In the genomic region with DNA sequence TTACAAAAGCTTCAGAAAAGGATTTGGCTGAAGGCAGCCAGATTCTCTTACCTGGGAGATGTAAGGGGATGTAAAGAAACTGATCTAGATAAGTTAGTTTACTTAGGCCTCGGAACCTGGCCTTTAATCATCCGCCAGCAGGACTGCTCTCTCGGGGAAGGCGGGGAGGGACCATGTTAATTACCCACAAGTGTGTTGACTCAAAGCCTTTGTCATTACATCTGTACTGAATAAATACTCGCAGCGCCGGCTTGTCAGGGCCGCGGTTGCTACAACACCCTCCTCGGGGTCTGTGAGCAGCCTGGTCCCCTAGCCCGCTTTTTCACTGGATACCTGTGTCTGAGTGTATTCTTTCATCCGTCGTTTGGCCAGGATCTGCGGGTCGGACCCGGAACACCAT, we compare ENCODE assay signal across 1 cellular context.
TF ChIP-seq lines count a peak whose summit lies in the region.

No MANE protein-coding gene starts in this region.

TF ChIP-seq in WTC11, 78 proteins besides CTCF, POLR2A, EP300 and RAD21 (continued from another document):
- TF ChIP-seq, protein P1, sequence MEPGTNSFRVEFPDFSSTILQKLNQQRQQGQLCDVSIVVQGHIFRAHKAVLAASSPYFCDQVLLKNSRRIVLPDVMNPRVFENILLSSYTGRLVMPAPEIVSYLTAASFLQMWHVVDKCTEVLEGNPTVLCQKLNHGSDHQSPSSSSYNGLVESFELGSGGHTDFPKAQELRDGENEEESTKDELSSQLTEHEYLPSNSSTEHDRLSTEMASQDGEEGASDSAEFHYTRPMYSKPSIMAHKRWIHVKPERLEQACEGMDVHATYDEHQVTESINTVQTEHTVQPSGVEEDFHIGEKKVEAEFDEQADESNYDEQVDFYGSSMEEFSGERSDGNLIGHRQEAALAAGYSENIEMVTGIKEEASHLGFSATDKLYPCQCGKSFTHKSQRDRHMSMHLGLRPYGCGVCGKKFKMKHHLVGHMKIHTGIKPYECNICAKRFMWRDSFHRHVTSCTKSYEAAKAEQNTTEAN (CRISPR knock-in tag; IDR thresholded peaks at IDR 0.05) = no peak
- TF ChIP-seq MYBL2 (CRISPR knock-in tag; IDR thresholded peaks at IDR 0.05) (no peak), ZNF416 (CRISPR knock-in tag; IDR thresholded peaks at IDR 0.05) (no peak), FOXP1 (CRISPR knock-in tag; IDR thresholded peaks at IDR 0.05; ENCODE audit: borderline replicate concordance) (no peak), TEAD1 (CRISPR knock-in tag; IDR thresholded peaks at IDR 0.05) (no peak), ZBTB21 (CRISPR knock-in tag; IDR thresholded peaks at IDR 0.05; ENCODE audit: borderline replicate concordance) (no peak)
- TF ChIP-seq, protein P2, sequence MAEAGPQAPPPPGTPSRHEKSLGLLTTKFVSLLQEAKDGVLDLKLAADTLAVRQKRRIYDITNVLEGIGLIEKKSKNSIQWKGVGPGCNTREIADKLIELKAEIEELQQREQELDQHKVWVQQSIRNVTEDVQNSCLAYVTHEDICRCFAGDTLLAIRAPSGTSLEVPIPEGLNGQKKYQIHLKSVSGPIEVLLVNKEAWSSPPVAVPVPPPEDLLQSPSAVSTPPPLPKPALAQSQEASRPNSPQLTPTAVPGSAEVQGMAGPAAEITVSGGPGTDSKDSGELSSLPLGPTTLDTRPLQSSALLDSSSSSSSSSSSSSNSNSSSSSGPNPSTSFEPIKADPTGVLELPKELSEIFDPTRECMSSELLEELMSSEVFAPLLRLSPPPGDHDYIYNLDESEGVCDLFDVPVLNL (CRISPR knock-in tag; IDR thresholded peaks at IDR 0.05; ENCODE audit: borderline replicate concordance, low read depth) = no peak
- TF ChIP-seq, protein P3, sequence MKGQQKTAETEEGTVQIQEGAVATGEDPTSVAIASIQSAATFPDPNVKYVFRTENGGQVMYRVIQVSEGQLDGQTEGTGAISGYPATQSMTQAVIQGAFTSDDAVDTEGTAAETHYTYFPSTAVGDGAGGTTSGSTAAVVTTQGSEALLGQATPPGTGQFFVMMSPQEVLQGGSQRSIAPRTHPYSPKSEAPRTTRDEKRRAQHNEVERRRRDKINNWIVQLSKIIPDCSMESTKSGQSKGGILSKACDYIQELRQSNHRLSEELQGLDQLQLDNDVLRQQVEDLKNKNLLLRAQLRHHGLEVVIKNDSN (CRISPR knock-in tag; IDR thresholded peaks at IDR 0.05) = no peak
